ENCODE assay signal across 1 cellular context in genomic region chr12:132765366-132765765, GRCh38.
TF ChIP-seq lines count a peak whose summit lies in the region.

No MANE protein-coding gene starts in this region.

TF ChIP-seq in WTC11, 78 proteins besides CTCF, POLR2A, EP300 and RAD21:
- no peak for TF ChIP-seq TP53 (CRISPR knock-in tag; IDR thresholded peaks at IDR 0.05)
- no peak for TF ChIP-seq E2F1 (CRISPR knock-in tag; IDR thresholded peaks at IDR 0.05)
- TF ChIP-seq TEAD4 (CRISPR knock-in tag; IDR thresholded peaks at IDR 0.05): no peak
- TF ChIP-seq RORB (CRISPR knock-in tag; IDR thresholded peaks at IDR 0.05): no peak
- no peak for TF ChIP-seq ZMAT4 (CRISPR knock-in tag; IDR thresholded peaks at IDR 0.05)
- TF ChIP-seq ELF4 (CRISPR knock-in tag; IDR thresholded peaks at IDR 0.05; ENCODE audit: low read depth): no peak
- no peak for TF ChIP-seq ZNF281 (CRISPR knock-in tag; IDR thresholded peaks at IDR 0.05)
- no peak for TF ChIP-seq SOX15 (CRISPR knock-in tag; IDR thresholded peaks at IDR 0.05)
- no peak for TF ChIP-seq OVOL2 (CRISPR knock-in tag; IDR thresholded peaks at IDR 0.05; ENCODE audit: borderline replicate concordance)
- no peak for TF ChIP-seq PREB (CRISPR knock-in tag; IDR thresholded peaks at IDR 0.05; ENCODE audit: borderline replicate concordance)
- TF ChIP-seq CREM (CRISPR knock-in tag; IDR thresholded peaks at IDR 0.05): no peak
- TF ChIP-seq ZNF512 (CRISPR knock-in tag; IDR thresholded peaks at IDR 0.05; ENCODE audit: borderline replicate concordance): no peak
- no peak for TF ChIP-seq NFE2L1 (CRISPR knock-in tag; IDR thresholded peaks at IDR 0.05)
- TF ChIP-seq NFYB (CRISPR knock-in tag; conservative IDR thresholded peaks at IDR 0.05; ENCODE audit: low read depth): no peak
- TF ChIP-seq HMGA2 (CRISPR knock-in tag; IDR thresholded peaks at IDR 0.05): no peak
- no peak for TF ChIP-seq MXD4 (CRISPR knock-in tag; IDR thresholded peaks at IDR 0.05; ENCODE audit: borderline replicate concordance)
- TF ChIP-seq ATF3 (CRISPR knock-in tag; conservative IDR thresholded peaks at IDR 0.05): no peak
- TF ChIP-seq ZBTB43 (CRISPR knock-in tag; IDR thresholded peaks at IDR 0.05): no peak
